In genomic region chr14:96243785-96244184, GRCh38 we compare ENCODE assay signal across 18 cellular contexts. TPM values are rescaled to one million over a fixed set of nuclear protein-coding genes. Genes with fewer than 3 reads are reported as not detected.
DNase-seq lines count a peak whose midpoint lies in the region; ATAC-seq lines count a peak whose summit lies in the region.
"Had no signal": no experiment of that assay in that cellular context is flagged by ENCODE, and none has a peak within 500 bp of the region (broad histone marks: within the 10 kb centered on the region; RNA-seq: fewer than 3 reads in every experiment).

No MANE protein-coding gene starts in this region.

- intact Hi-C loops in sciatic nerve (cut with DNase I), result no loop called here

- DNase-seq in AG08395 (ENCODE audit: low spot score), result peak; percentile 18
- DNase-seq in NCI-H1694 treated with DMSO at 0.1 percent for 48 hours (lab: John Stamatoyannopoulos, UW), result peak; percentile 29
- peak; percentile 56 for DNase-seq in globus pallidus (ENCODE audit: low spot score)
- no peak for DNase-seq in sciatic nerve (ENCODE audit: low spot score)
- no peak for DNase-seq in SIG-M5 (lab: John Stamatoyannopoulos, UW)
- DNase-seq in NK-92 treated with Interleukin-12 subunit alpha and Interleukin-12 subunit beta, amount 100 ng/mL, for 24 hours (lab: John Stamatoyannopoulos, UW), result no peak
- DNase-seq in stimulated activated CD4-positive, alpha-beta T cell treated with anti-CD3 and anti-CD28 coated beads, Interleukin-2, amount 100 ng/mL, for 48 hours, result no peak
- no peak for DNase-seq in activated T-cell treated with anti-CD3 and anti-CD28 coated beads, Interleukin-2, amount 50 U/mL, for 48 hours
- DNase-seq: DMS 273 treated with DMSO at 0.1 percent for 48 hours, GDM1, KG1, NCI-H1048, NCI-H146, NCI-H345, NCI-H526, OCI-M1, RPMI8226 had no signal

- peak; percentile 66 for ATAC-seq in sciatic nerve
- ATAC-seq: HCT116 had no signal

RNA-seq across cellular contexts. Expression of gene BDKRB1, which starts 12.2 kb away (rescaled TPM):
- total RNA-seq in sciatic nerve, result 3.6 TPM

RNA-seq across cellular contexts. Expression of gene BDKRB2, which starts 39.1 kb away (rescaled TPM):
- 50.4 TPM for total RNA-seq in sciatic nerve

Comparison
In these comparisons a context has a peak if more than half of its experiments do, and no peak if none do; other contexts are left out.
1. DNase-seq: peak in AG08395 (single experiment), NCI-H1694 treated with DMSO at 0.1 percent for 48 hours (single experiment) and globus pallidus (single experiment); none in sciatic nerve (single experiment), SIG-M5 (single experiment), NK-92 treated with Interleukin-12 subunit alpha and Interleukin-12 subunit beta, amount 100 ng/mL, for 24 hours (single experiment), stimulated activated CD4-positive, alpha-beta T cell treated with anti-CD3 and anti-CD28 coated beads, Interleukin-2, amount 100 ng/mL, for 48 hours (0 of 2) and activated T-cell treated with anti-CD3 and anti-CD28 coated beads, Interleukin-2, amount 50 U/mL, for 48 hours (0 of 2).